18 cellular contexts compared by ENCODE assay signal in genomic region chr7:126685596-126685995, GRCh38.
DNase-seq lines count a peak whose midpoint lies in the region; ATAC-seq, FAIRE-seq and TF ChIP-seq lines count a peak whose summit lies in the region.
"Had no signal": no experiment of that assay in that cellular context is flagged by ENCODE, and none has a peak within 500 bp of the region (broad histone marks: within the 10 kb centered on the region; RNA-seq: fewer than 3 reads in every experiment).

No MANE protein-coding gene starts in this region.

- no peak overlapping the region for H3K9ac ChIP-seq in kidney (ENCODE audit: low read length in 2 of 2)

- peak; percentile 15 for ATAC-seq in mucosa of descending colon
- peak; percentile 16 for ATAC-seq in stimulated activated effector memory CD8-positive, alpha-beta T cell treated with anti-CD3 and anti-CD28 coated beads, Interleukin-12 subunit alpha, Interleukin-12 subunit beta, amount 100 ng/mL, for 72 hours
- ATAC-seq in activated T-helper 17 cell treated with anti-CD3 and anti-CD28 coated beads, Interleukin-2, amount 50 U/mL, for 72 hours (replicated peaks): no peak

- H3K27ac ChIP-seq in kidney (ENCODE audit: low read depth in 2 of 2, low read length in 2 of 2): no peak overlapping the region

- H3K9me3 ChIP-seq in kidney (ENCODE audit: control insufficient read depth in 1 of 2, low read length in 2 of 2): no peaks in the 10 kb centered on the region
- H3K9me3 ChIP-seq in mucosa of descending colon: no peaks in the 10 kb centered on the region
- H3K9me3 ChIP-seq: HAP-1 had no signal

- no peaks in the 10 kb centered on the region for H3K27me3 Mint-ChIP-seq in activated T-helper 17 cell treated with anti-CD3 and anti-CD28 coated beads, Interleukin-2, amount 50 U/mL, for 72 hours
- H3K27me3 Mint-ChIP-seq: CD4-positive, alpha-beta memory T cell had no signal

- no peaks in the 10 kb centered on the region for H3K4me1 Mint-ChIP-seq in stimulated activated effector memory CD8-positive, alpha-beta T cell treated with anti-CD3 and anti-CD28 coated beads, Interleukin-12 subunit alpha, Interleukin-12 subunit beta, amount 100 ng/mL, for 72 hours
- no peaks in the 10 kb centered on the region for H3K4me1 Mint-ChIP-seq in activated T-helper 17 cell treated with anti-CD3 and anti-CD28 coated beads, Interleukin-2, amount 50 U/mL, for 72 hours
- H3K4me1 Mint-ChIP-seq: CD4-positive, alpha-beta memory T cell had no signal

- FAIRE-seq in kidney (lab: Jason Lieb, UNC): no peak
- FAIRE-seq: GM12891, GM18507, H54 had no signal

- TF ChIP-seq CTCF in kidney (IDR thresholded peaks at IDR 0.05; ENCODE audit: borderline replicate concordance, extremely low read depth, insufficient read depth): no peak
- no peak for TF ChIP-seq CTCF in mucosa of descending colon (IDR thresholded peaks at IDR 0.05)

- no peaks in the 10 kb centered on the region for H3K4me1 ChIP-seq in kidney (ENCODE audit: control insufficient read depth in 1 of 2, insufficient read depth in 1 of 2, low read depth in 1 of 2, low read length in 2 of 2)
- no peaks in the 10 kb centered on the region for H3K4me1 ChIP-seq in mucosa of descending colon (ENCODE audit: low read depth)

- H3K36me3 ChIP-seq in kidney (ENCODE audit: control insufficient read depth in 1 of 2, insufficient read depth in 2 of 2, low read length in 2 of 2): no peaks in the 10 kb centered on the region
- no peaks in the 10 kb centered on the region for H3K36me3 ChIP-seq in mucosa of descending colon (ENCODE audit: low read depth)
- H3K36me3 ChIP-seq: HAP-1 had no signal

- DNase-seq in kidney (peak; percentile 53), mucosa of descending colon (no peak), NCI-H1694 (lab: John Stamatoyannopoulos, UW) (no peak), globus pallidus (ENCODE audit: low spot score) (no peak)
- DNase-seq in stimulated activated effector memory CD8-positive, alpha-beta T cell treated with anti-CD3 and anti-CD28 coated beads, Interleukin-12 subunit alpha, Interleukin-12 subunit beta, amount 100 ng/mL, for 72 hours (ENCODE audit: low spot score in 2 of 2): no peak
- DNase-seq: C1 segment of cervical spinal cord; Calu3; CD4-positive, alpha-beta memory T cell; COR-L47; DMS53; DMS79 treated with DMSO at 0.1 percent for 48 hours; GF-D8; GOT3 had no signal

- no peak overlapping the region for H3K27ac Mint-ChIP-seq in stimulated activated effector memory CD8-positive, alpha-beta T cell treated with anti-CD3 and anti-CD28 coated beads, Interleukin-12 subunit alpha, Interleukin-12 subunit beta, amount 100 ng/mL, for 72 hours
- H3K27ac Mint-ChIP-seq in activated T-helper 17 cell treated with anti-CD3 and anti-CD28 coated beads, Interleukin-2, amount 50 U/mL, for 72 hours: no peak overlapping the region
- H3K27ac Mint-ChIP-seq: CD4-positive, alpha-beta memory T cell had no signal

- intact Hi-C loops in kidney (cut with DNase I): no loop called here
- intact Hi-C loops in mucosa of descending colon (cut with DNase I, micrococcal nuclease): no loop called here

- no peaks in the 10 kb centered on the region for H3K36me3 Mint-ChIP-seq in stimulated activated effector memory CD8-positive, alpha-beta T cell treated with anti-CD3 and anti-CD28 coated beads, Interleukin-12 subunit alpha, Interleukin-12 subunit beta, amount 100 ng/mL, for 72 hours
- H3K36me3 Mint-ChIP-seq in activated T-helper 17 cell treated with anti-CD3 and anti-CD28 coated beads, Interleukin-2, amount 50 U/mL, for 72 hours (ENCODE audit: low read depth): no peaks in the 10 kb centered on the region
- H3K36me3 Mint-ChIP-seq: CD4-positive, alpha-beta memory T cell had no signal

- H3K9me3 Mint-ChIP-seq in stimulated activated effector memory CD8-positive, alpha-beta T cell treated with anti-CD3 and anti-CD28 coated beads, Interleukin-12 subunit alpha, Interleukin-12 subunit beta, amount 100 ng/mL, for 72 hours: no peaks in the 10 kb centered on the region
- no peaks in the 10 kb centered on the region for H3K9me3 Mint-ChIP-seq in activated T-helper 17 cell treated with anti-CD3 and anti-CD28 coated beads, Interleukin-2, amount 50 U/mL, for 72 hours

- H3K4me3 Mint-ChIP-seq in stimulated activated effector memory CD8-positive, alpha-beta T cell treated with anti-CD3 and anti-CD28 coated beads, Interleukin-12 subunit alpha, Interleukin-12 subunit beta, amount 100 ng/mL, for 72 hours: no peak overlapping the region
- no peak overlapping the region for H3K4me3 Mint-ChIP-seq in activated T-helper 17 cell treated with anti-CD3 and anti-CD28 coated beads, Interleukin-2, amount 50 U/mL, for 72 hours
- H3K4me3 Mint-ChIP-seq: CD4-positive, alpha-beta memory T cell had no signal

- H3K4me3 ChIP-seq in kidney (ENCODE audit: low read length in 2 of 2): no peak overlapping the region
- no peak overlapping the region for H3K4me3 ChIP-seq in mucosa of descending colon
- H3K4me3 ChIP-seq: HAP-1 had no signal
